1 cellular context compared by ENCODE assay signal in the genomic region with DNA sequence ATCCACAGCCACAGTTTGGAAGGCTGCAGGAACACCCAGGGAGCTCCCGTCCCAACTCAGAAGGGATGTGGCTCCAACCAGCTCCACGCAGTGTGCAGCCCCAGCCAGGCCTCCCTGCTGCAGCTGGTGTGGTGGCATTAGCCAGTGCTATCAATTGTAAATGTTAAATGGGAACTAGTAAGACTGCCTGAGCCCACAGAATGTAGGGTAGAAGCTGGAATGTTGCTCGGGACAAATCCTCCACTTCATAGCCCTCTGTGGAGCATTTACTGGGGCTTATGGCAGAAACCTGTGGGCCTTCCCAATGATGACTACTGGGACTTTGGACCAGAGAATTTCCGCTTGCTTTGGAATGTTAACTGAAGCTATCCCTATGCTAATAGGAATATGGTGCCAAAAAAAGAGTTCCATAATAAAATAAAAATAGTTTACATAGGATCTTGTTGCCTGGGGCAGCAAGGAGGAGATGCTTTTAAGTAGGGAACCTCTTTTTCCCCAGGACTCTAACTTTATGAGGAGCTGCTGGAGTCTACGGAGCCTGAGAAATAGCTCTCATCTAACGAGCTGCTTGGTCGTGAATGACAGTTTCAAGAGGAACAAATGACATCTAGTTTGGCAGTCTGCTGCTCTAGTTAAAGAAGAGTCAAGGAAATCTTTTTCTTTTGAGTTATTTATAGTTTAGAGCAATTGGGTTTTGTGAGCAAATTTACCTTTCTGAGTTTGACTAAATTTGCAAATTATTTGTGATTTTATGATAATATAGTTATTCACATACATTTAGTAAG.
TF ChIP-seq lines count a peak whose summit lies in the region.

No MANE protein-coding gene starts in this region.

TF ChIP-seq in H1, 55 proteins besides CTCF, POLR2A, EP300 and RAD21 (continued from another document):
- TF ChIP-seq, protein P1, sequence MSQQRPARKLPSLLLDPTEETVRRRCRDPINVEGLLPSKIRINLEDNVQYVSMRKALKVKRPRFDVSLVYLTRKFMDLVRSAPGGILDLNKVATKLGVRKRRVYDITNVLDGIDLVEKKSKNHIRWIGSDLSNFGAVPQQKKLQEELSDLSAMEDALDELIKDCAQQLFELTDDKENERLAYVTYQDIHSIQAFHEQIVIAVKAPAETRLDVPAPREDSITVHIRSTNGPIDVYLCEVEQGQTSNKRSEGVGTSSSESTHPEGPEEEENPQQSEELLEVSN (IDR thresholded peaks at IDR 0.05) = no peak
- no peak for TF ChIP-seq SP2 (IDR thresholded peaks at IDR 0.05; ENCODE audit: low read length)
- no peak for TF ChIP-seq TAF7 (optimal IDR thresholded peaks at IDR 0.05; ENCODE audit: borderline replicate concordance, low read depth, low read length)
